ENCODE assay signal across 13 cellular contexts in the genomic region with DNA sequence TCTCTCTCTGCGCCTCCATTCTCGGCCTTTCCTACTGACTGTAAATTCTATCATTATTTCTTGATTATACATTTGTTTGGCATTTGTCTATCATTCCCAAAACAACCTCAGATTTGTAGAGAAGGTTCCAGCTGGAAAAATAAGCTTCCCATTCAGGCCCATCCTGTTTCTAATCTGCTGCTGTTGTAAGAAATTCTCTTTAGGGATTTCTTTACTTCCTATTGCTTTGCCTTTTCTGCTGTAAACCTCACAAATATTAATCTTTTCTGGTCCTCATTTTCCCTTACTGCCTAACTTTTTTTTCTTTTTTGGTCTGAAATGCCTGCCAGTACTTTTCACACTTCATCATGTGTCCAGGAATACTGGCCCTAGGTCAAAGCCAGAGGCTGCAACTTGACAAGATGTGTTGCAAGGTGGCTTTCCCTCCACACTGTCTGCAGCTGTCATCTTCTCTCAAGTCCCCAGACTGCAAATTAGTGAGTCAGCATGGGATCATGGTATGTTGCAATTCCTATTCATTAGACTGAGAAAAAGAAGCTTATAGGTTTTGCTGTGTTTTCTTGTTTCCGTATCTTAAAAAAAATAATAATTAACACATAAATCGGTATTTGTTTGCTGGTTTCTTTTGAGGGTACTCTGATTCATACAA.
A peak's percentile ranks its signal among the peaks of the same experiment; 100 is the strongest.
DNase-seq lines count a peak whose midpoint lies in the region; ATAC-seq and TF ChIP-seq lines count a peak whose summit lies in the region.
"Had no signal": no experiment of that assay in that cellular context is flagged by ENCODE, and none has a peak within 500 bp of the region (broad histone marks: within the 10 kb centered on the region; RNA-seq: fewer than 3 reads in every experiment).

No MANE protein-coding gene starts in this region.

- H3K27me3 ChIP-seq in BE2C (no peaks in the 10 kb centered on the region), kidney epithelial cell (ENCODE audit: control insufficient read depth, insufficient read depth, low read length) (no peaks in the 10 kb centered on the region)

- no peaks in the 10 kb centered on the region for H3K9me3 ChIP-seq in BE2C
- H3K9me3 ChIP-seq: thoracic aorta had no signal

- H3K36me3 ChIP-seq in BE2C, result no peaks in the 10 kb centered on the region
- H3K36me3 ChIP-seq in kidney epithelial cell (ENCODE audit: control insufficient read depth, insufficient read depth, low read length), result no peaks in the 10 kb centered on the region
- H3K36me3 ChIP-seq: thoracic aorta had no signal

- DNase-seq in BE2C (peak; percentile 24), NCI-H69 (lab: John Stamatoyannopoulos, UW) (peak; percentile 79), cardiac fibroblast (ENCODE audit: low read depth in 2 of 2) (peak; percentile 56 to 79), kidney epithelial cell (ENCODE audit: low read depth) (peak; percentile 32)
- no peak for DNase-seq in stimulated activated naive CD4-positive, alpha-beta T cell treated with Interleukin-2 at 50 U/mL for 16 hours (lab: John Stamatoyannopoulos, UW)
- DNase-seq: activated CD4-positive, alpha-beta memory T cell treated with anti-CD3 and anti-CD28 coated beads, Interleukin-2, amount 10 ng/mL, durations not matched to agents 7 days and 5 days; amniotic stem cell; naive thymus-derived CD4-positive, alpha-beta T cell; stimulated activated CD4-positive, alpha-beta T cell treated with anti-CD3 and anti-CD28 coated beads, Interleukin-1b, Interleukin-23, amount 100 ng/mL, for 48 hours had no signal

- TF ChIP-seq CTCF in BE2C (IDR thresholded peaks at IDR 0.05; ENCODE audit: low read depth, low read length) (no peak), cardiac fibroblast (IDR thresholded peaks at IDR 0.05; ENCODE audit: low read depth, low read length) (no peak), kidney epithelial cell (IDR thresholded peaks at IDR 0.05; ENCODE audit: insufficient read depth, low read length, poor library complexity, severe bottlenecking) (no peak)

- H3K4me1 ChIP-seq in BE2C, result no peaks in the 10 kb centered on the region

- H3K4me3 ChIP-seq in BE2C (ENCODE audit: low read depth, low read length) (no peak overlapping the region), cardiac fibroblast (replicated peaks in 1 of 2; ENCODE audit: low read depth in 2 of 2, low read length in 2 of 2) (no peak overlapping the region), kidney epithelial cell (ENCODE audit: low read depth, low read length) (no peak overlapping the region)
- H3K4me3 ChIP-seq: thoracic aorta had no signal

- ATAC-seq in HG03097 (IDR thresholded peaks at IDR 0.05; ENCODE audit: low FRiP score, unreplicated experiment), result no peak
- no peak for ATAC-seq in GM18867 (IDR thresholded peaks at IDR 0.05; ENCODE audit: unreplicated experiment)
- ATAC-seq in GM18861 (IDR thresholded peaks at IDR 0.05; ENCODE audit: unreplicated experiment), result no peak
- ATAC-seq: naive thymus-derived CD4-positive, alpha-beta T cell had no signal
